ENCODE assay signal across 1 cellular context in genomic region chr21:42913461-42913860, GRCh38.
TF ChIP-seq lines count a peak whose summit lies in the region.

No MANE protein-coding gene starts in this region.

TF ChIP-seq in H1, 55 proteins besides CTCF, POLR2A, EP300 and RAD21:
- TF ChIP-seq MAFK (IDR thresholded peaks at IDR 0.05; ENCODE audit: low read depth, low read length) (no peak), ATF2 (IDR thresholded peaks at IDR 0.05; ENCODE audit: low read length) (no peak), KDM4A (IDR thresholded peaks at IDR 0.05; ENCODE audit: low read depth, low read length, severe bottlenecking) (no peak), ATF3 (IDR thresholded peaks at IDR 0.05; ENCODE audit: insufficient read depth, low read depth, low read length) (no peak), CEBPB (IDR thresholded peaks at IDR 0.05; ENCODE audit: low read depth, low read length) (no peak), CHD1 (IDR thresholded peaks at IDR 0.05; ENCODE audit: low read depth, low read length) (no peak), TAF1 (IDR thresholded peaks at IDR 0.05; ENCODE audit: low read depth, low read length) (no peak), KDM5A (IDR thresholded peaks at IDR 0.05; ENCODE audit: low read length) (no peak), E2F6 (IDR thresholded peaks at IDR 0.05) (no peak), CHD2 (IDR thresholded peaks at IDR 0.05; ENCODE audit: low read length) (no peak), YY1 (IDR thresholded peaks at IDR 0.05; ENCODE audit: low read depth, low read length) (no peak), GTF2F1 (IDR thresholded peaks at IDR 0.05; ENCODE audit: borderline replicate concordance, low read depth, low read length) (no peak), ZNF274 (IDR thresholded peaks at IDR 0.05; ENCODE audit: borderline replicate concordance, extremely low read depth, low read length) (no peak), MAX (IDR thresholded peaks at IDR 0.05) (no peak), KDM1A (IDR thresholded peaks at IDR 0.05; ENCODE audit: borderline replicate concordance, low read length) (no peak), BRCA1 (IDR thresholded peaks at IDR 0.05; ENCODE audit: low read depth, low read length) (no peak), CHD7 (IDR thresholded peaks at IDR 0.05; ENCODE audit: insufficient replicate concordance, low read length) (no peak)
